13 cellular contexts compared by ENCODE assay signal in genomic region chr4:48985976-48986653, GRCh38. TPM values are rescaled to one million over a fixed set of nuclear protein-coding genes. Genes with fewer than 3 reads are reported as not detected.
DNase-seq lines count a peak whose midpoint lies in the region; ATAC-seq and TF ChIP-seq lines count a peak whose summit lies in the region.
"Had no signal": no experiment of that assay in that cellular context is flagged by ENCODE, and none has a peak within 500 bp of the region (broad histone marks: within the 10 kb centered on the region; RNA-seq: fewer than 3 reads in every experiment).

Gene CWH43 (plus strand): TSS chr4:48986275. CDS start chr4:48986430, 155 bp downstream.

- H3K4me1 ChIP-seq in right lobe of liver (peaks cover 0 to 5% (median 0%) of the 10 kb centered on the region in 4 donors), upper lobe of right lung (no peaks in the 10 kb centered on the region)

- no peak for TF ChIP-seq CTCF in epithelial cell of esophagus (IDR thresholded peaks at IDR 0.05; ENCODE audit: insufficient read depth, low read depth, low read length, missing control alignments)
- peak in 2 of 4 donors; percentile 7 to 11 for TF ChIP-seq CTCF in right lobe of liver (IDR thresholded peaks at IDR 0.05)
- no peak for TF ChIP-seq CTCF in upper lobe of right lung (IDR thresholded peaks at IDR 0.05)

- DNase-seq in left cardiac atrium (no peak), Right ventricle myocardium inferior (ENCODE audit: missing footprints) (no peak), epithelial cell of esophagus (ENCODE audit: low read depth) (peak; percentile 47), right lobe of liver (peak; percentile 26 to 60 (median 48)), upper lobe of right lung (peak; percentile 61), NCI-H2081 (lab: John Stamatoyannopoulos, UW) (no peak), NCI-H510A treated with DMSO at 0.1 percent for 48 hours (lab: John Stamatoyannopoulos, UW) (no peak)
- DNase-seq: activated CD4-positive, alpha-beta T cell treated with anti-CD3 and anti-CD28 coated beads, Interleukin-2, amount 50 U/mL, for 48 hours; midbrain; NCI-H2029 had no signal

- intact Hi-C loops in left cardiac atrium (cut with DNase I), result no loop called here
- intact Hi-C loops in Right ventricle myocardium inferior (cut with DNase I), result no loop called here
- intact Hi-C loops in right lobe of liver (cut with DNase I), result no loop called here
- intact Hi-C loops in upper lobe of right lung (cut with DNase I), result no loop called here

- no peaks in the 10 kb centered on the region for H3K9me3 ChIP-seq in right lobe of liver
- H3K9me3 ChIP-seq in upper lobe of right lung, result no peaks in the 10 kb centered on the region

- TF ChIP-seq POLR2A in right lobe of liver (IDR thresholded peaks at IDR 0.05), result no peak

- peak within 1 kb of the TSS; percentile 44 for H3K4me3 ChIP-seq in epithelial cell of esophagus (ENCODE audit: low read length)
- H3K4me3 ChIP-seq in right lobe of liver, result peak within 1 kb of the TSS in 2 of 3 donors; percentile 39 to 56
- H3K4me3 ChIP-seq in upper lobe of right lung, result no peak within 1 kb of the TSS

- H3K27ac ChIP-seq in right lobe of liver (no peak within 1 kb of the TSS), upper lobe of right lung (no peak within 1 kb of the TSS)

- ATAC-seq in left cardiac atrium (peak; percentile 25 to 38), Right ventricle myocardium inferior (no peak), right lobe of liver (peak; percentile 66 to 92 (median 77)), upper lobe of right lung (peak; percentile 48), GM21576 (IDR thresholded peaks at IDR 0.05; ENCODE audit: unreplicated experiment) (no peak)

- no peaks in the 10 kb centered on the region for H3K27me3 ChIP-seq in right lobe of liver
- H3K27me3 ChIP-seq in upper lobe of right lung, result peaks cover 41% of the 10 kb centered on the region

- H3K36me3 ChIP-seq in right lobe of liver, result no peaks in the 10 kb centered on the region
- H3K36me3 ChIP-seq in upper lobe of right lung, result no peaks in the 10 kb centered on the region

- 0% methylated on average over 3 of the region's 63 CpGs for WGBS in right lobe of liver (ENCODE audit: insufficient coverage, low coverage, low lambda C conversion rate, missing lambda C conversion rate)

RNA-seq across cellular contexts. Expression of gene CWH43, which starts in this region (rescaled TPM):
- total RNA-seq in left cardiac atrium (not detected), Right ventricle myocardium inferior (not detected), right lobe of liver (under 1 TPM in 3 of 6 experiments, not detected in 3; 0.13 to 0.37 (median 0.22) TPM), upper lobe of right lung (not detected)
- total RNA-seq: HT1080, SK-MEL-5 had no signal

Comparison
In these comparisons a context has a peak if more than half of its experiments do, and no peak if none do; other contexts are left out.
1. Peak in ATAC-seq in left cardiac atrium; RNA of the gene not detected or under 1 TPM.
2. Peak in DNase-seq, ATAC-seq and H3K4me3 ChIP-seq in right lobe of liver; RNA of the gene not detected or under 1 TPM.
3. Peak in DNase-seq and ATAC-seq in upper lobe of right lung; RNA of the gene not detected or under 1 TPM.